In the genomic region with DNA sequence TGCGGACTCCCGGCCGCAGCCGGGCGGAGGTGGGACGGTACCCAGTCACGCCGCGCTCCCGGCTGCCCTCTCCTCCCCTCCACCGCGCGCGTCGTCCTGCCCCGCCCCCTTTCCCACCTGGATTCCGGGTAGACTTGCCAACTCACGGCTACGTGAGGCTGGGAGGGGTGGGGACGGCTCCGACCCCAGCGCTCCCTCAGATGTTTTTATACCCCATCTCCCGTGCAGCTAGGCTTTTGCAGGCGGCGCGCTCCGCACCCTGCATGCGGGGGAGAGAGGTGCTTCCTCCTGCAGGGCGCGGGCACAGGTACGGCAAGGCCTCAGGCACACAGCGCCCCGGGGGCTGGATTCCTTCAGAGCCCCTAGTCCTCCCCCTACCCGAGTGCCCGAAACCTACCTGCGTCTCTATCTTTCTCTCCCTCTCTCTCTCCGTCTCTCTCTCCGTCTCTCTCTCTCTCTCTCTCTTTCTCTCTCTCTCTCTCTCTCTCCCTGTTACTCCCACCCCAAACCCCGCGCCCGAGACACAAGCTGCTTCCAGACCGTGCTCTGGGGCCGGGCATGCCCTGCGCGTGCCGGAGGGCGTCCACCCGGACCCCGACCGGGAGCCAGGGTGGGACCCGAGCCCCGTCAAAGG, we compare ENCODE assay signal across 8 cellular contexts. TPM values are rescaled to one million over a fixed set of nuclear protein-coding genes. Genes with fewer than 3 reads are reported as not detected.
DNase-seq lines count a peak whose midpoint lies in the region; ATAC-seq and TF ChIP-seq lines count a peak whose summit lies in the region.

No MANE protein-coding gene starts in this region.

- H3K27me3 Mint-ChIP-seq in activated T-cell treated with anti-CD3 and anti-CD28 coated beads, Interleukin-2, amount 50 U/mL, for 4 hours (ENCODE audit: low read depth): peaks cover 14% of the 10 kb centered on the region

- H3K27me3 ChIP-seq in foreskin keratinocyte (no peaks in the 10 kb centered on the region), sigmoid colon (peaks cover 21 to 58% (median 56%) of the 10 kb centered on the region in 3 donors)

- peak overlapping the region; percentile 32 to 57 (median 48) for H3K4me3 ChIP-seq in sigmoid colon

- no peak for TF ChIP-seq POLR2A in sigmoid colon (IDR thresholded peaks at IDR 0.05)

- H3K4me1 Mint-ChIP-seq in activated T-cell treated with anti-CD3 and anti-CD28 coated beads, Interleukin-2, amount 50 U/mL, for 4 hours (ENCODE audit: low read depth): peaks cover 54% of the 10 kb centered on the region

- peak overlapping the region; percentile 80 for H3K4me3 Mint-ChIP-seq in activated T-cell treated with anti-CD3 and anti-CD28 coated beads, Interleukin-2, amount 50 U/mL, for 4 hours

- WGBS in sigmoid colon, 2 donors: 1 to 2% methylated on average over 52 of the region's 52 CpGs

- H3K36me3 ChIP-seq in sigmoid colon: no peaks in the 10 kb centered on the region

- TF ChIP-seq CTCF in foreskin keratinocyte (conservative IDR thresholded peaks at IDR 0.05) (no peak), sigmoid colon (IDR thresholded peaks at IDR 0.05) (no peak)

- TF ChIP-seq EP300 in sigmoid colon (IDR thresholded peaks at IDR 0.05): no peak

- intact Hi-C loops in sigmoid colon (cut with DNase I): loop anchor here (5.0 kb wide), 2 partner anchors 69 to 71 kb away; no protein-coding TSS in a partner anchor

- peak; percentile 43 for DNase-seq in activated CD8-positive, alpha-beta memory T cell treated with anti-CD3 and anti-CD28 coated beads, Interleukin-2, amount 50 U/mL, for 4 hours
- DNase-seq in activated CD8-positive, alpha-beta memory T cell treated with anti-CD3 and anti-CD28 coated beads, Interleukin-2, amount 50 U/mL, for 48 hours: no peak
- peak; percentile 33 for DNase-seq in activated T-cell treated with anti-CD3 and anti-CD28 coated beads, Interleukin-2, amount 50 U/mL, for 4 hours
- DNase-seq in foreskin keratinocyte: peak; percentile 54 to 74
- DNase-seq in sigmoid colon: no peak
- no peak for DNase-seq in NCI-H82 (lab: John Stamatoyannopoulos, UW)

- H3K27ac ChIP-seq in foreskin keratinocyte (peak overlapping the region; percentile 64), sigmoid colon (peak overlapping the region; percentile 67 to 76 (median 70))

- H3K36me3 Mint-ChIP-seq in activated T-cell treated with anti-CD3 and anti-CD28 coated beads, Interleukin-2, amount 50 U/mL, for 4 hours (ENCODE audit: insufficient read depth): no peaks in the 10 kb centered on the region

- no peaks in the 10 kb centered on the region for H3K9me3 Mint-ChIP-seq in activated T-cell treated with anti-CD3 and anti-CD28 coated beads, Interleukin-2, amount 50 U/mL, for 4 hours

- peaks cover 19% of the 10 kb centered on the region for H3K4me1 ChIP-seq in foreskin keratinocyte
- peaks cover 0 to 60% (median 50%) of the 10 kb centered on the region in 4 donors for H3K4me1 ChIP-seq in sigmoid colon

- H3K9me3 ChIP-seq in sigmoid colon: no peaks in the 10 kb centered on the region

- ATAC-seq in activated T-cell treated with anti-CD3 and anti-CD28 coated beads, Interleukin-2, amount 50 U/mL, for 4 hours: peak; percentile 12 to 19
- ATAC-seq in foreskin keratinocyte: peak; percentile 23
- no peak for ATAC-seq in HG03095 (IDR thresholded peaks at IDR 0.05; ENCODE audit: unreplicated experiment)
- ATAC-seq in GM18858 (IDR thresholded peaks at IDR 0.05; ENCODE audit: unreplicated experiment): no peak

RNA-seq across cellular contexts. Expression of a gene that starts 1.9 kb away (rescaled TPM):
- total RNA-seq in activated T-cell treated with anti-CD3 and anti-CD28 coated beads, Interleukin-2, amount 50 U/mL, for 4 hours: 1 to 10 TPM in 1 of 3 donors, under 1 TPM in 2; 0.35 to 2.1 (median 0.84) TPM
- total RNA-seq in foreskin keratinocyte (10.9 and 12.8 TPM in 2 replicates), sigmoid colon (1 to 10 TPM; 3.1 to 9.6 (median 7.4) TPM)
- polyA plus RNA-seq in foreskin keratinocyte (9.8 and 12.0 TPM in 2 replicates), sigmoid colon (1 to 10 TPM; 1.4 to 5.5 (median 2.4) TPM)

Comparison
In these comparisons a context has a peak if more than half of its experiments do, and no peak if none do; other contexts are left out.
1. DNase-seq: peak in activated CD8-positive, alpha-beta memory T cell treated with anti-CD3 and anti-CD28 coated beads, Interleukin-2, amount 50 U/mL, for 4 hours (single experiment), activated T-cell treated with anti-CD3 and anti-CD28 coated beads, Interleukin-2, amount 50 U/mL, for 4 hours (single experiment) and foreskin keratinocyte (2 of 2); none in activated CD8-positive, alpha-beta memory T cell treated with anti-CD3 and anti-CD28 coated beads, Interleukin-2, amount 50 U/mL, for 48 hours (single experiment), sigmoid colon (single experiment) and NCI-H82 (single experiment).
2. ATAC-seq: peak in activated T-cell treated with anti-CD3 and anti-CD28 coated beads, Interleukin-2, amount 50 U/mL, for 4 hours (2 of 2) and foreskin keratinocyte (single experiment); none in HG03095 (single experiment) and GM18858 (single experiment).